ENCODE assay signal across 10 cellular contexts in the genomic region with DNA sequence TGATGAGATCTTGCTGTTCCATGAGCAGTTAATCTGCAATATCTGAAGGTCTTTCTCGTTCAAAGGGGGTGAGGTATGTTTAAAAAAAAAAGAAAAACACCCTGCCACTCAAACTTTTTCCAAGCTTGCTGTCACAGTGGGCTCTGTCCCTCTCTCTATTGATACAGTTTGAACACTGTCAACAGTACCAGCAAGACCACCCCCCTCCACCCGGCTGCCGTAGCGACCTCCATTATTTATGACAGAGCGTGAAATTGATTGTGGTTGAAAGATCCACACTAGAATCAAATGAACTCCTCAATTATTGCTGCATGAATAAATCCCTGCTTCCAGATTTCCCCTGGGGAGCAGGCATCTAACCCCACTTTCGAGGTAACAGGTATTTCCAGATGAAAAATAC.
"Had no signal": no experiment of that assay in that cellular context is flagged by ENCODE, and none has a peak within 500 bp of the region (broad histone marks: within the 10 kb centered on the region; RNA-seq: fewer than 3 reads in every experiment).

No MANE protein-coding gene starts in this region.

- H2AFZ ChIP-seq: GM23248 had no signal

- DNase-seq: GM23248, GOT3, H7, HFFc6, IMR-90 had no signal

- H3K36me3 ChIP-seq: HAP-1 had no signal

- H3K4me1 ChIP-seq: HAP-1 had no signal

- H3K4me3 ChIP-seq: GM23248, HAP-1, K562 had no signal

- H3K9me3 ChIP-seq: HAP-1 had no signal

- ATAC-seq: HCT116, HepG2, K562 had no signal

- H3K27ac ChIP-seq: GM23248, HL-60 had no signal
